Comparison of ENCODE assay signal across 1 cellular context in the genomic region with DNA sequence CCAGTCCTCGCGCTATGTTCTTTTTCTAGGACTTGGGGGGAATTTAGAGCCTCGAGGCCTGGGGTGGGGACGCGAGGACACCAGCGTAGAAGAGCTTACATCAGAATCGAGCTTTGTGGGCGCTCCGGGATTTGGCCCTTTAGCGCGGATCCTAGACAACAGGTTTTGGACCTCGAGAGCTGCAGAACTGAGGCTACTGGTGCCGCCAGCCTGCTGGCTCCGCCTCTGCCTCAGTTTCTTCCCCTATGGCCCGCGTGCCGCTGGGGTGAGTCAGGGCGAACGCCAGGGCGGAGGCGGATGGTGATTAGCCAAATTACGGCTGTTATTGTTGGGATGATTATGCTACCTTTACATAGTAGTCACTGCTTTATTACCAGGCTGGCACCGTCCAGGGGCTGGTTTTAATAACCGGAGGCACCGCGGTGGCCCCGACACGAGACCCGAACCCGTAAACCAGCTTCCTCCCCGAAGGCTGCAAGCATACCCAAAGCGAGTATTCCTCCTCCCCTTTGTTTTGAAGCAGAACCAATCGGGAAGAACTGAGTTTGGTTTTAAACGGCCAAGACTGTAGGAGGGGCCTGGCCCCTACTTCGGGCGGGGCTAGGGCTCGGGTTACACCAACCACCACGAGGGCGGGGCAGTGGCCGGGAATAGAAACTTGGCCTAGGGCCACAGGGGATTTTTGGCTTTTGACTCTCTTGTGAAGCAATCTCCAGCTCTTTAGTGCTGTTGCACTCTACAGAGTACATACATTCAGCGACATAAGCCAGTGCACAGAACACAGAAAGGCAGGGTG.
TF ChIP-seq lines count a peak whose summit lies in the region.

No MANE protein-coding gene starts in this region.

TF ChIP-seq in HepG2, 621 proteins besides CTCF, POLR2A, EP300 and RAD21 (continued from another document and continues in another):
- TF ChIP-seq, protein P1, sequence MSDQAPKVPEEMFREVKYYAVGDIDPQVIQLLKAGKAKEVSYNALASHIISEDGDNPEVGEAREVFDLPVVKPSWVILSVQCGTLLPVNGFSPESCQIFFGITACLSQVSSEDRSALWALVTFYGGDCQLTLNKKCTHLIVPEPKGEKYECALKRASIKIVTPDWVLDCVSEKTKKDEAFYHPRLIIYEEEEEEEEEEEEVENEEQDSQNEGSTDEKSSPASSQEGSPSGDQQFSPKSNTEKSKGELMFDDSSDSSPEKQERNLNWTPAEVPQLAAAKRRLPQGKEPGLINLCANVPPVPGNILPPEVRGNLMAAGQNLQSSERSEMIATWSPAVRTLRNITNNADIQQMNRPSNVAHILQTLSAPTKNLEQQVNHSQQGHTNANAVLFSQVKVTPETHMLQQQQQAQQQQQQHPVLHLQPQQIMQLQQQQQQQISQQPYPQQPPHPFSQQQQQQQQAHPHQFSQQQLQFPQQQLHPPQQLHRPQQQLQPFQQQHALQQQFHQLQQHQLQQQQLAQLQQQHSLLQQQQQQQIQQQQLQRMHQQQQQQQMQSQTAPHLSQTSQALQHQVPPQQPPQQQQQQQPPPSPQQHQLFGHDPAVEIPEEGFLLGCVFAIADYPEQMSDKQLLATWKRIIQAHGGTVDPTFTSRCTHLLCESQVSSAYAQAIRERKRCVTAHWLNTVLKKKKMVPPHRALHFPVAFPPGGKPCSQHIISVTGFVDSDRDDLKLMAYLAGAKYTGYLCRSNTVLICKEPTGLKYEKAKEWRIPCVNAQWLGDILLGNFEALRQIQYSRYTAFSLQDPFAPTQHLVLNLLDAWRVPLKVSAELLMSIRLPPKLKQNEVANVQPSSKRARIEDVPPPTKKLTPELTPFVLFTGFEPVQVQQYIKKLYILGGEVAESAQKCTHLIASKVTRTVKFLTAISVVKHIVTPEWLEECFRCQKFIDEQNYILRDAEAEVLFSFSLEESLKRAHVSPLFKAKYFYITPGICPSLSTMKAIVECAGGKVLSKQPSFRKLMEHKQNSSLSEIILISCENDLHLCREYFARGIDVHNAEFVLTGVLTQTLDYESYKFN (CRISPR knock-in tag; conservative IDR thresholded peaks at IDR 0.05): peak; percentile 78; the same call in 1 of the 2 replicates
- TF ChIP-seq ZNF569 (CRISPR knock-in tag; IDR thresholded peaks at IDR 0.05; ENCODE audit: borderline replicate concordance) (peak; percentile 78; the same call in 1 of the 2 replicates), ATF1 (CRISPR knock-in tag; IDR thresholded peaks at IDR 0.05) (no peak; the same call in 1 of the 2 replicates), KLF6 (CRISPR knock-in tag; IDR thresholded peaks at IDR 0.05) (no peak; the same call in 1 of the 2 replicates), ZNF224 (CRISPR knock-in tag; IDR thresholded peaks at IDR 0.05) (no peak), TARDBP (CRISPR knock-in tag; IDR thresholded peaks at IDR 0.05) (peak; percentile 51; the same call in 1 of the 2 replicates), ZNF546 (CRISPR knock-in tag; conservative IDR thresholded peaks at IDR 0.05) (peak; percentile 56; the same call in 1 of the 2 replicates), NFE2 (CRISPR knock-in tag; IDR thresholded peaks at IDR 0.05) (no peak), ZNF44 (CRISPR knock-in tag; IDR thresholded peaks at IDR 0.05) (0 out of 2 replicates have a peak, but pooled peaks have one; percentile 65), ZNF331 (CRISPR knock-in tag; IDR thresholded peaks at IDR 0.05) (peak; percentile 83), NR3C1 (CRISPR knock-in tag; IDR thresholded peaks at IDR 0.05) (no peak), ZKSCAN5 (CRISPR knock-in tag; IDR thresholded peaks at IDR 0.05) (no peak), ZMYM3 (CRISPR knock-in tag; IDR thresholded peaks at IDR 0.05) (no peak), ZNF121 (CRISPR knock-in tag; IDR thresholded peaks at IDR 0.05) (no peak), GLI4 (CRISPR knock-in tag; IDR thresholded peaks at IDR 0.05; ENCODE audit: borderline replicate concordance) (peak; percentile 77; the same call in 1 of the 2 replicates), HNRNPUL1 (IDR thresholded peaks at IDR 0.05; ENCODE audit: low read depth, low read length) (no peak), ZNF670 (CRISPR knock-in tag; IDR thresholded peaks at IDR 0.05; ENCODE audit: borderline replicate concordance) (no peak), SETDB1 (CRISPR knock-in tag; IDR thresholded peaks at IDR 0.05; ENCODE audit: borderline replicate concordance) (no peak), CEBPG (CRISPR knock-in tag; IDR thresholded peaks at IDR 0.05) (peak; percentile 97), ZSCAN22 (CRISPR knock-in tag; IDR thresholded peaks at IDR 0.05) (no peak), CCDC6 (CRISPR knock-in tag; IDR thresholded peaks at IDR 0.05) (peak; percentile 71; the same call in 1 of the 2 replicates), BORCS8-MEF2B (CRISPR knock-in tag; IDR thresholded peaks at IDR 0.05) (no peak; the same call in 1 of the 2 replicates), TBX3 (IDR thresholded peaks at IDR 0.05; ENCODE audit: borderline replicate concordance) (no peak), YEATS4 (CRISPR knock-in tag; IDR thresholded peaks at IDR 0.05; ENCODE audit: borderline replicate concordance) (peak; percentile 72), ZNF841 (CRISPR knock-in tag; IDR thresholded peaks at IDR 0.05; ENCODE audit: borderline replicate concordance) (no peak), KLF13 (CRISPR knock-in tag; IDR thresholded peaks at IDR 0.05) (no peak), ZZZ3 (CRISPR knock-in tag; IDR thresholded peaks at IDR 0.05; ENCODE audit: borderline replicate concordance) (0 out of 2 replicates have a peak, but pooled peaks have one; percentile 6), CHD4 (IDR thresholded peaks at IDR 0.05; ENCODE audit: borderline replicate concordance, low read length) (no peak; the same call in 1 of the 2 replicates), LCORL (IDR thresholded peaks at IDR 0.05) (peak; percentile 91), LCORL (CRISPR knock-in tag; IDR thresholded peaks at IDR 0.05) (peak; percentile 98), ZNF33A (CRISPR knock-in tag; IDR thresholded peaks at IDR 0.05; ENCODE audit: borderline replicate concordance) (no peak), CHD2 (IDR thresholded peaks at IDR 0.05; ENCODE audit: low read depth, low read length) (no peak)
- TF ChIP-seq, protein P2, sequence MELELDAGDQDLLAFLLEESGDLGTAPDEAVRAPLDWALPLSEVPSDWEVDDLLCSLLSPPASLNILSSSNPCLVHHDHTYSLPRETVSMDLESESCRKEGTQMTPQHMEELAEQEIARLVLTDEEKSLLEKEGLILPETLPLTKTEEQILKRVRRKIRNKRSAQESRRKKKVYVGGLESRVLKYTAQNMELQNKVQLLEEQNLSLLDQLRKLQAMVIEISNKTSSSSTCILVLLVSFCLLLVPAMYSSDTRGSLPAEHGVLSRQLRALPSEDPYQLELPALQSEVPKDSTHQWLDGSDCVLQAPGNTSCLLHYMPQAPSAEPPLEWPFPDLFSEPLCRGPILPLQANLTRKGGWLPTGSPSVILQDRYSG (CRISPR knock-in tag; IDR thresholded peaks at IDR 0.05): peak; percentile 89; the same call in 1 of the 2 replicates
- TF ChIP-seq, protein P3, sequence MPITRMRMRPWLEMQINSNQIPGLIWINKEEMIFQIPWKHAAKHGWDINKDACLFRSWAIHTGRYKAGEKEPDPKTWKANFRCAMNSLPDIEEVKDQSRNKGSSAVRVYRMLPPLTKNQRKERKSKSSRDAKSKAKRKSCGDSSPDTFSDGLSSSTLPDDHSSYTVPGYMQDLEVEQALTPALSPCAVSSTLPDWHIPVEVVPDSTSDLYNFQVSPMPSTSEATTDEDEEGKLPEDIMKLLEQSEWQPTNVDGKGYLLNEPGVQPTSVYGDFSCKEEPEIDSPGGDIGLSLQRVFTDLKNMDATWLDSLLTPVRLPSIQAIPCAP (CRISPR knock-in tag; IDR thresholded peaks at IDR 0.05; ENCODE audit: low read depth): no peak
- TF ChIP-seq, protein P4, sequence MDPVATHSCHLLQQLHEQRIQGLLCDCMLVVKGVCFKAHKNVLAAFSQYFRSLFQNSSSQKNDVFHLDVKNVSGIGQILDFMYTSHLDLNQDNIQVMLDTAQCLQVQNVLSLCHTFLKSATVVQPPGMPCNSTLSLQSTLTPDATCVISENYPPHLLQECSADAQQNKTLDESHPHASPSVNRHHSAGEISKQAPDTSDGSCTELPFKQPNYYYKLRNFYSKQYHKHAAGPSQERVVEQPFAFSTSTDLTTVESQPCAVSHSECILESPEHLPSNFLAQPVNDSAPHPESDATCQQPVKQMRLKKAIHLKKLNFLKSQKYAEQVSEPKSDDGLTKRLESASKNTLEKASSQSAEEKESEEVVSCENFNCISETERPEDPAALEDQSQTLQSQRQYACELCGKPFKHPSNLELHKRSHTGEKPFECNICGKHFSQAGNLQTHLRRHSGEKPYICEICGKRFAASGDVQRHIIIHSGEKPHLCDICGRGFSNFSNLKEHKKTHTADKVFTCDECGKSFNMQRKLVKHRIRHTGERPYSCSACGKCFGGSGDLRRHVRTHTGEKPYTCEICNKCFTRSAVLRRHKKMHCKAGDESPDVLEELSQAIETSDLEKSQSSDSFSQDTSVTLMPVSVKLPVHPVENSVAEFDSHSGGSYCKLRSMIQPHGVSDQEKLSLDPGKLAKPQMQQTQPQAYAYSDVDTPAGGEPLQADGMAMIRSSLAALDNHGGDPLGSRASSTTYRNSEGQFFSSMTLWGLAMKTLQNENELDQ (CRISPR knock-in tag; IDR thresholded peaks at IDR 0.05; ENCODE audit: borderline replicate concordance): no peak
- TF ChIP-seq, protein P5, sequence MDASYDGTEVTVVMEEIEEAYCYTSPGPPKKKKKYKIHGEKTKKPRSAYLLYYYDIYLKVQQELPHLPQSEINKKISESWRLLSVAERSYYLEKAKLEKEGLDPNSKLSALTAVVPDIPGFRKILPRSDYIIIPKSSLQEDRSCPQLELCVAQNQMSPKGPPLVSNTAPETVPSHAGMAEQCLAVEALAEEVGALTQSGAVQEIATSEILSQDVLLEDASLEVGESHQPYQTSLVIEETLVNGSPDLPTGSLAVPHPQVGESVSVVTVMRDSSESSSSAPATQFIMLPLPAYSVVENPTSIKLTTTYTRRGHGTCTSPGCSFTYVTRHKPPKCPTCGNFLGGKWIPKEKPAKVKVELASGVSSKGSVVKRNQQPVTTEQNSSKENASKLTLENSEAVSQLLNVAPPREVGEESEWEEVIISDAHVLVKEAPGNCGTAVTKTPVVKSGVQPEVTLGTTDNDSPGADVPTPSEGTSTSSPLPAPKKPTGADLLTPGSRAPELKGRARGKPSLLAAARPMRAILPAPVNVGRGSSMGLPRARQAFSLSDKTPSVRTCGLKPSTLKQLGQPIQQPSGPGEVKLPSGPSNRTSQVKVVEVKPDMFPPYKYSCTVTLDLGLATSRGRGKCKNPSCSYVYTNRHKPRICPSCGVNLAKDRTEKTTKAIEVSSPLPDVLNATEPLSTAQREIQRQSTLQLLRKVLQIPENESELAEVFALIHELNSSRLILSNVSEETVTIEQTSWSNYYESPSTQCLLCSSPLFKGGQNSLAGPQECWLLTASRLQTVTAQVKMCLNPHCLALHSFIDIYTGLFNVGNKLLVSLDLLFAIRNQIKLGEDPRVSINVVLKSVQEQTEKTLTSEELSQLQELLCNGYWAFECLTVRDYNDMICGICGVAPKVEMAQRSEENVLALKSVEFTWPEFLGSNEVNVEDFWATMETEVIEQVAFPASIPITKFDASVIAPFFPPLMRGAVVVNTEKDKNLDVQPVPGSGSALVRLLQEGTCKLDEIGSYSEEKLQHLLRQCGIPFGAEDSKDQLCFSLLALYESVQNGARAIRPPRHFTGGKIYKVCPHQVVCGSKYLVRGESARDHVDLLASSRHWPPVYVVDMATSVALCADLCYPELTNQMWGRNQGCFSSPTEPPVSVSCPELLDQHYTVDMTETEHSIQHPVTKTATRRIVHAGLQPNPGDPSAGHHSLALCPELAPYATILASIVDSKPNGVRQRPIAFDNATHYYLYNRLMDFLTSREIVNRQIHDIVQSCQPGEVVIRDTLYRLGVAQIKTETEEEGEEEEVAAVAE (CRISPR knock-in tag; IDR thresholded peaks at IDR 0.05; ENCODE audit: borderline replicate concordance): no peak; the same call in 1 of the 2 replicates
- TF ChIP-seq, protein P6, sequence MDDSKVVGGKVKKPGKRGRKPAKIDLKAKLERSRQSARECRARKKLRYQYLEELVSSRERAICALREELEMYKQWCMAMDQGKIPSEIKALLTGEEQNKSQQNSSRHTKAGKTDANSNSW (CRISPR knock-in tag; IDR thresholded peaks at IDR 0.05; ENCODE audit: borderline replicate concordance): peak; percentile 72; the same call in 1 of the 2 replicates
- TF ChIP-seq, protein P7, sequence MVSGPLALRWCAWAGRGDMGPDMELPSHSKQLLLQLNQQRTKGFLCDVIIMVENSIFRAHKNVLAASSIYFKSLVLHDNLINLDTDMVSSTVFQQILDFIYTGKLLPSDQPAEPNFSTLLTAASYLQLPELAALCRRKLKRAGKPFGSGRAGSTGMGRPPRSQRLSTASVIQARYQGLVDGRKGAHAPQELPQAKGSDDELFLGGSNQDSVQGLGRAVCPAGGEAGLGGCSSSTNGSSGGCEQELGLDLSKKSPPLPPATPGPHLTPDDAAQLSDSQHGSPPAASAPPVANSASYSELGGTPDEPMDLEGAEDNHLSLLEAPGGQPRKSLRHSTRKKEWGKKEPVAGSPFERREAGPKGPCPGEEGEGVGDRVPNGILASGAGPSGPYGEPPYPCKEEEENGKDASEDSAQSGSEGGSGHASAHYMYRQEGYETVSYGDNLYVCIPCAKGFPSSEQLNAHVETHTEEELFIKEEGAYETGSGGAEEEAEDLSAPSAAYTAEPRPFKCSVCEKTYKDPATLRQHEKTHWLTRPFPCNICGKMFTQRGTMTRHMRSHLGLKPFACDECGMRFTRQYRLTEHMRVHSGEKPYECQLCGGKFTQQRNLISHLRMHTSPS (CRISPR knock-in tag; IDR thresholded peaks at IDR 0.05; ENCODE audit: low read depth): no peak
- TF ChIP-seq, protein P8, sequence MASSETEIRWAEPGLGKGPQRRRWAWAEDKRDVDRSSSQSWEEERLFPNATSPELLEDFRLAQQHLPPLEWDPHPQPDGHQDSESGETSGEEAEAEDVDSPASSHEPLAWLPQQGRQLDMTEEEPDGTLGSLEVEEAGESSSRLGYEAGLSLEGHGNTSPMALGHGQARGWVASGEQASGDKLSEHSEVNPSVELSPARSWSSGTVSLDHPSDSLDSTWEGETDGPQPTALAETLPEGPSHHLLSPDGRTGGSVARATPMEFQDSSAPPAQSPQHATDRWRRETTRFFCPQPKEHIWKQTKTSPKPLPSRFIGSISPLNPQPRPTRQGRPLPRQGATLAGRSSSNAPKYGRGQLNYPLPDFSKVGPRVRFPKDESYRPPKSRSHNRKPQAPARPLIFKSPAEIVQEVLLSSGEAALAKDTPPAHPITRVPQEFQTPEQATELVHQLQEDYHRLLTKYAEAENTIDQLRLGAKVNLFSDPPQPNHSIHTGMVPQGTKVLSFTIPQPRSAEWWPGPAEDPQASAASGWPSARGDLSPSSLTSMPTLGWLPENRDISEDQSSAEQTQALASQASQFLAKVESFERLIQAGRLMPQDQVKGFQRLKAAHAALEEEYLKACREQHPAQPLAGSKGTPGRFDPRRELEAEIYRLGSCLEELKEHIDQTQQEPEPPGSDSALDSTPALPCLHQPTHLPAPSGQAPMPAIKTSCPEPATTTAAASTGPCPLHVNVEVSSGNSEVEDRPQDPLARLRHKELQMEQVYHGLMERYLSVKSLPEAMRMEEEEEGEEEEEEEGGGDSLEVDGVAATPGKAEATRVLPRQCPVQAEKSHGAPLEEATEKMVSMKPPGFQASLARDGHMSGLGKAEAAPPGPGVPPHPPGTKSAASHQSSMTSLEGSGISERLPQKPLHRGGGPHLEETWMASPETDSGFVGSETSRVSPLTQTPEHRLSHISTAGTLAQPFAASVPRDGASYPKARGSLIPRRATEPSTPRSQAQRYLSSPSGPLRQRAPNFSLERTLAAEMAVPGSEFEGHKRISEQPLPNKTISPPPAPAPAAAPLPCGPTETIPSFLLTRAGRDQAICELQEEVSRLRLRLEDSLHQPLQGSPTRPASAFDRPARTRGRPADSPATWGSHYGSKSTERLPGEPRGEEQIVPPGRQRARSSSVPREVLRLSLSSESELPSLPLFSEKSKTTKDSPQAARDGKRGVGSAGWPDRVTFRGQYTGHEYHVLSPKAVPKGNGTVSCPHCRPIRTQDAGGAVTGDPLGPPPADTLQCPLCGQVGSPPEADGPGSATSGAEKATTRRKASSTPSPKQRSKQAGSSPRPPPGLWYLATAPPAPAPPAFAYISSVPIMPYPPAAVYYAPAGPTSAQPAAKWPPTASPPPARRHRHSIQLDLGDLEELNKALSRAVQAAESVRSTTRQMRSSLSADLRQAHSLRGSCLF (CRISPR knock-in tag; IDR thresholded peaks at IDR 0.05; ENCODE audit: borderline replicate concordance): peak; percentile 82; the same call in 1 of the 2 replicates
